Comparison of ENCODE assay signal across 10 cellular contexts in the genomic region with DNA sequence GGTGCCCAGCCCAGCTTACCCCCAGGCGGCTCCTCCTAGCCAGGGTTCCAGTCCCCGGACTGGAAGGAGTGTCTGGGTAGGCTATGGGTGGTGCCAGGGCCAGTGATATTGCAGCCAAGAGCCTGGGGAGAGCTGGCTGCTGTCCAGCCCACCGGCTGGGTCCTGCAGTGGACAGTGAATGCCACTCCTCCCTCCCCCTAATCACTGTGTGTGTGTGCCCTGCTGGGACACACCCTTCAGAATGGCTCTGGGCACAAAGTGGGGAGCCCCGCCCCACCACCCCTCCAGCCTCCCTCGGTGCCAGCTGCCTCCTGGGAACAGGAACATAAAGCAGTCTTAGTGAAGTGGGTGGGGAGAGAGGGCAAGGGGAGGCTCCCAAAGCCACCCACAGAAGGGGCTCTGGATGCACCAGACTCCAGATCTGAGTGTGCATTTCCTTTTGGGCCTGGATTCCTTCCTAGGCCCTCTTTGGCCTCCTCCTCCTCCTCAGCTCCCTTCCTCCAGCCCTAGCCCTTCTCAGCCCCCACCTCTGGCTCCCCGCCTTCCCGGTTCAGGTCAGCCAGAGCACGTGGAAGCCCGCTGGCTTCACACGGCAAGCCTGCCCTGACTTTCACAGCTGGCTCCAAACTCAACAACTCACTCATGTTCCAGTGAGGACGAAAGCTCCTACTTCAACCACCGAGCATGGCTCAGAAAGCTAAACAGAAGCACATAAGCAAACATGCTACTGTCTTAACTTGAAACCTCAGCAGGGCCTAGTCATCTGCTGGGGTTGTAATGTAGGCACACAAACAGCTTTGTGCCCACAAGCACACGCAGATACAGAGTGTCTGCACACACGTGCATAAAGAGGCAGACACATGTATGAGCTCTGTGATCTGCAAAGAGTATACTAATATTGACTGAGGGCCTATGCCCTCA.
DNase-seq lines count a peak whose midpoint lies in the region; ATAC-seq, FAIRE-seq and TF ChIP-seq lines count a peak whose summit lies in the region.
"Had no signal": no experiment of that assay in that cellular context is flagged by ENCODE, and none has a peak within 500 bp of the region (broad histone marks: within the 10 kb centered on the region; RNA-seq: fewer than 3 reads in every experiment).

No MANE protein-coding gene starts in this region.

- peak; percentile 83 for DNase-seq in MG63
- peak; percentile 55 to 74 for DNase-seq in PC-9
- DNase-seq in left kidney (ENCODE audit: low read depth, low spot score): peak; percentile 61
- DNase-seq in stimulated activated naive CD8-positive, alpha-beta T cell treated with anti-CD3 and anti-CD28 coated beads, Interleukin-15, amount 100 ng/mL, for 72 hours: no peak
- DNase-seq in activated CD8-positive, alpha-beta T cell treated with anti-CD3 and anti-CD28 coated beads, Interleukin-2, amount 10 ng/mL, durations not matched to agents 7 days and 5 days: no peak
- no peak for DNase-seq in frontal cortex (ENCODE audit: low spot score in 2 of 2)
- DNase-seq: activated naive CD8-positive, alpha-beta T cell treated with anti-CD3 and anti-CD28 coated beads, Interleukin-2, amount 10 ng/mL, durations not matched to agents 7 days and 5 days; IMR-90 had no signal

- CTCF ChIA-PET in PC-9 (lab: Charles Lee): no interaction called here
- CTCF ChIA-PET in activated CD8-positive, alpha-beta T cell treated with anti-CD3 and anti-CD28 coated beads, Interleukin-2, amount 10 ng/mL, durations not matched to agents 7 days and 5 days (lab: Charles Lee): no interaction called here

- H3K9me3 ChIP-seq in MG63 (no peaks in the 10 kb centered on the region), PC-9 (ENCODE audit: insufficient read depth, low read depth) (no peaks in the 10 kb centered on the region)

- H3K4me3 Mint-ChIP-seq in stimulated activated naive CD8-positive, alpha-beta T cell treated with anti-CD3 and anti-CD28 coated beads, Interleukin-15, amount 100 ng/mL, for 72 hours: no peak overlapping the region
- H3K4me3 Mint-ChIP-seq in activated CD8-positive, alpha-beta T cell treated with anti-CD3 and anti-CD28 coated beads, Interleukin-2, amount 10 ng/mL, durations not matched to agents 7 days and 5 days: no peak overlapping the region
- H3K4me3 Mint-ChIP-seq: activated naive CD8-positive, alpha-beta T cell treated with anti-CD3 and anti-CD28 coated beads, Interleukin-2, amount 10 ng/mL, durations not matched to agents 7 days and 5 days had no signal

- intact Hi-C loops in PC-9 (cut with micrococcal nuclease; ENCODE audit: unreplicated experiment): no loop called here

- H2AFZ ChIP-seq in PC-9: no peak overlapping the region

- ATAC-seq in stimulated activated naive CD8-positive, alpha-beta T cell treated with anti-CD3 and anti-CD28 coated beads, Interleukin-15, amount 100 ng/mL, for 72 hours: peak; percentile 17
- ATAC-seq in HG02571 (IDR thresholded peaks at IDR 0.05; ENCODE audit: unreplicated experiment) (no peak), HG03108 (IDR thresholded peaks at IDR 0.05; ENCODE audit: unreplicated experiment) (no peak)
- no peak for ATAC-seq in activated CD8-positive, alpha-beta T cell treated with anti-CD3 and anti-CD28 coated beads, Interleukin-2, amount 10 ng/mL, durations not matched to agents 7 days and 5 days

- no peaks in the 10 kb centered on the region for H3K36me3 Mint-ChIP-seq in activated CD8-positive, alpha-beta T cell treated with anti-CD3 and anti-CD28 coated beads, Interleukin-2, amount 10 ng/mL, durations not matched to agents 7 days and 5 days (ENCODE audit: low read depth)
- H3K36me3 Mint-ChIP-seq: activated naive CD8-positive, alpha-beta T cell treated with anti-CD3 and anti-CD28 coated beads, Interleukin-2, amount 10 ng/mL, durations not matched to agents 7 days and 5 days had no signal

- H3K27ac Mint-ChIP-seq in stimulated activated naive CD8-positive, alpha-beta T cell treated with anti-CD3 and anti-CD28 coated beads, Interleukin-15, amount 100 ng/mL, for 72 hours: no peak overlapping the region
- H3K27ac Mint-ChIP-seq in activated CD8-positive, alpha-beta T cell treated with anti-CD3 and anti-CD28 coated beads, Interleukin-2, amount 10 ng/mL, durations not matched to agents 7 days and 5 days: no peak overlapping the region
- H3K27ac Mint-ChIP-seq: activated naive CD8-positive, alpha-beta T cell treated with anti-CD3 and anti-CD28 coated beads, Interleukin-2, amount 10 ng/mL, durations not matched to agents 7 days and 5 days had no signal

- H4K20me1 ChIP-seq in PC-9 (ENCODE audit: insufficient read depth): no peaks in the 10 kb centered on the region

- peaks cover 3% of the 10 kb centered on the region; the same call in 1 of the 2 replicates for H3F3A ChIP-seq in PC-9 (ENCODE audit: insufficient read depth, low read depth)

- H3K4me1 ChIP-seq in PC-9 (replicated peaks; ENCODE audit: insufficient read depth): peaks cover 51% of the 10 kb centered on the region

- H3K27me3 Mint-ChIP-seq in stimulated activated naive CD8-positive, alpha-beta T cell treated with anti-CD3 and anti-CD28 coated beads, Interleukin-15, amount 100 ng/mL, for 72 hours: peaks cover 60% of the 10 kb centered on the region
- H3K27me3 Mint-ChIP-seq in activated CD8-positive, alpha-beta T cell treated with anti-CD3 and anti-CD28 coated beads, Interleukin-2, amount 10 ng/mL, durations not matched to agents 7 days and 5 days (ENCODE audit: low read depth): peaks cover 40% of the 10 kb centered on the region

- no peaks in the 10 kb centered on the region for H3K79me2 ChIP-seq in PC-9 (ENCODE audit: low read depth)

- TF ChIP-seq CTCF in PC-9 (conservative IDR thresholded peaks at IDR 0.05): no peak

- no peaks in the 10 kb centered on the region for H3K9me2 ChIP-seq in PC-9 (ENCODE audit: insufficient read depth)

- BruUV-seq in PC-9 (replicated peaks; lab: Mats Ljungman, UMichigan): no TSS peak

- H3K4me1 Mint-ChIP-seq in stimulated activated naive CD8-positive, alpha-beta T cell treated with anti-CD3 and anti-CD28 coated beads, Interleukin-15, amount 100 ng/mL, for 72 hours: peaks cover 17% of the 10 kb centered on the region
- peaks cover 6% of the 10 kb centered on the region for H3K4me1 Mint-ChIP-seq in activated CD8-positive, alpha-beta T cell treated with anti-CD3 and anti-CD28 coated beads, Interleukin-2, amount 10 ng/mL, durations not matched to agents 7 days and 5 days (ENCODE audit: low read depth)

- FAIRE-seq in frontal cortex (lab: Jason Lieb, UNC): no peak

- H3K9me3 Mint-ChIP-seq in stimulated activated naive CD8-positive, alpha-beta T cell treated with anti-CD3 and anti-CD28 coated beads, Interleukin-15, amount 100 ng/mL, for 72 hours: no peaks in the 10 kb centered on the region
- H3K9me3 Mint-ChIP-seq in activated CD8-positive, alpha-beta T cell treated with anti-CD3 and anti-CD28 coated beads, Interleukin-2, amount 10 ng/mL, durations not matched to agents 7 days and 5 days (ENCODE audit: insufficient read depth): no peaks in the 10 kb centered on the region
- H3K9me3 Mint-ChIP-seq: activated naive CD8-positive, alpha-beta T cell treated with anti-CD3 and anti-CD28 coated beads, Interleukin-2, amount 10 ng/mL, durations not matched to agents 7 days and 5 days had no signal

- POLR2A ChIA-PET in PC-9 (lab: Charles Lee; ENCODE audit: unreplicated experiment): no interaction called here
- POLR2A ChIA-PET in activated CD8-positive, alpha-beta T cell treated with anti-CD3 and anti-CD28 coated beads, Interleukin-2, amount 10 ng/mL, durations not matched to agents 7 days and 5 days (lab: Charles Lee): no interaction called here

- H3K4me3 ChIP-seq in MG63: no peak overlapping the region
- H3K4me3 ChIP-seq in PC-9: no peak overlapping the region

- peak overlapping the region; percentile 37 for H3K4me2 ChIP-seq in PC-9

- H3K27ac ChIP-seq in PC-9: no peak overlapping the region

- H3K36me3 ChIP-seq in MG63: no peaks in the 10 kb centered on the region
- H3K36me3 ChIP-seq in PC-9 (ENCODE audit: low read depth): no peaks in the 10 kb centered on the region

- H3K27me3 ChIP-seq in MG63 (peaks cover 10% of the 10 kb centered on the region), PC-9 (ENCODE audit: insufficient read depth, low read depth) (no peaks in the 10 kb centered on the region; the same call in 1 of the 2 replicates)

Comparison
In these comparisons a context has a peak if more than half of its experiments do, and no peak if none do; other contexts are left out.
1. DNase-seq: peak in MG63 (single experiment), PC-9 (2 of 2) and left kidney (single experiment); none in stimulated activated naive CD8-positive, alpha-beta T cell treated with anti-CD3 and anti-CD28 coated beads, Interleukin-15, amount 100 ng/mL, for 72 hours (0 of 2), activated CD8-positive, alpha-beta T cell treated with anti-CD3 and anti-CD28 coated beads, Interleukin-2, amount 10 ng/mL, durations not matched to agents 7 days and 5 days (single experiment) and frontal cortex (0 of 2).